In genomic region chr7:131625817-131626372, GRCh38 we compare ENCODE assay signal across 9 cellular contexts.
DNase-seq lines count a peak whose midpoint lies in the region; ATAC-seq and TF ChIP-seq lines count a peak whose summit lies in the region.
"Had no signal": no experiment of that assay in that cellular context is flagged by ENCODE, and none has a peak within 500 bp of the region (broad histone marks: within the 10 kb centered on the region; RNA-seq: fewer than 3 reads in every experiment).

No MANE protein-coding gene starts in this region.

- H3K4me3 ChIP-seq in fibroblast of mammary gland (ENCODE audit: control insufficient read depth, low read depth, low read length) (no peak overlapping the region), mesodermal cell (ENCODE audit: extremely low read depth, insufficient read depth, low read length, poor library complexity, severe bottlenecking) (no peak overlapping the region)

- no peaks in the 10 kb centered on the region for H3K36me3 ChIP-seq in mesodermal cell (ENCODE audit: control insufficient read depth, insufficient read depth, low read length)

- WGBS in mesodermal cell (ENCODE audit: insufficient coverage in 2 of 2), 2 experiments, result 8 to 15% methylated on average over 8 of the region's 12 CpGs

- H3K9me3 ChIP-seq in mesodermal cell (ENCODE audit: control insufficient read depth, low read length), result no peaks in the 10 kb centered on the region

- peak; percentile 93 for DNase-seq in AG20443 (ENCODE audit: low spot score)
- peak; percentile 80 for DNase-seq in RKO (ENCODE audit: low spot score)
- DNase-seq in fibroblast of mammary gland (ENCODE audit: low read depth), result peak; percentile 52
- DNase-seq in NCI-H510A (lab: John Stamatoyannopoulos, UW), result no peak
- DNase-seq in activated naive CD4-positive, alpha-beta T cell treated with anti-CD3 and anti-CD28 coated beads, Interleukin-2, amount 50 U/mL, for 72 hours (ENCODE audit: low spot score in 2 of 2), result no peak
- DNase-seq in stimulated activated naive CD8-positive, alpha-beta T cell treated with anti-CD3 and anti-CD28 coated beads, Interleukin-15, Interleukin-2, amounts not matched to agents 100 U/mL and 50 U/mL, for 24 hours, result no peak
- DNase-seq: CD4-positive, alpha-beta T cell had no signal

- H3K27ac ChIP-seq in mesodermal cell (ENCODE audit: low read depth, low read length, severe bottlenecking), result peak overlapping the region; percentile 71

- no peak overlapping the region for H3K27ac Mint-ChIP-seq in activated naive CD4-positive, alpha-beta T cell treated with anti-CD3 and anti-CD28 coated beads, Interleukin-2, amount 50 U/mL, for 72 hours
- H3K27ac Mint-ChIP-seq: CD4-positive, alpha-beta T cell had no signal

- TF ChIP-seq CTCF in fibroblast of mammary gland (conservative IDR thresholded peaks at IDR 0.05; ENCODE audit: control insufficient read depth, insufficient read depth, low read depth, low read length), result no peak

- peaks cover 74% of the 10 kb centered on the region for H3K4me1 ChIP-seq in mesodermal cell (ENCODE audit: control insufficient read depth, insufficient read depth, low read length, poor library complexity, severe bottlenecking)

- no peaks in the 10 kb centered on the region for H3K36me3 Mint-ChIP-seq in activated naive CD4-positive, alpha-beta T cell treated with anti-CD3 and anti-CD28 coated beads, Interleukin-2, amount 50 U/mL, for 72 hours

- no peaks in the 10 kb centered on the region for H3K9me3 Mint-ChIP-seq in activated naive CD4-positive, alpha-beta T cell treated with anti-CD3 and anti-CD28 coated beads, Interleukin-2, amount 50 U/mL, for 72 hours
- H3K9me3 Mint-ChIP-seq: CD4-positive, alpha-beta T cell had no signal

- ATAC-seq in GM19395 (IDR thresholded peaks at IDR 0.05; ENCODE audit: unreplicated experiment), result no peak
- no peak for ATAC-seq in activated naive CD4-positive, alpha-beta T cell treated with anti-CD3 and anti-CD28 coated beads, Interleukin-2, amount 50 U/mL, for 72 hours
- ATAC-seq in stimulated activated naive CD8-positive, alpha-beta T cell treated with anti-CD3 and anti-CD28 coated beads, Interleukin-15, Interleukin-2, amounts not matched to agents 100 U/mL and 50 U/mL, for 24 hours, result no peak

Comparison
In these comparisons a context has a peak if more than half of its experiments do, and no peak if none do; other contexts are left out.
1. DNase-seq: peak in AG20443 (single experiment), RKO (single experiment) and fibroblast of mammary gland (single experiment); none in NCI-H510A (single experiment), activated naive CD4-positive, alpha-beta T cell treated with anti-CD3 and anti-CD28 coated beads, Interleukin-2, amount 50 U/mL, for 72 hours (0 of 2) and stimulated activated naive CD8-positive, alpha-beta T cell treated with anti-CD3 and anti-CD28 coated beads, Interleukin-15, Interleukin-2, amounts not matched to agents 100 U/mL and 50 U/mL, for 24 hours (single experiment).